ENCODE assay signal across 7 cellular contexts in genomic region chr2:95646274-95646994, GRCh38. TPM values are rescaled to one million over a fixed set of nuclear protein-coding genes. Genes with fewer than 3 reads are reported as not detected.
"Had no signal": no experiment of that assay in that cellular context is flagged by ENCODE, and none has a peak within 500 bp of the region (broad histone marks: within the 10 kb centered on the region; RNA-seq: fewer than 3 reads in every experiment).

No MANE protein-coding gene starts in this region.

RNA-seq across cellular contexts. Expression of gene TRIM43, which starts 54.6 kb away (rescaled TPM):
- total RNA-seq: LHCN-M2, MCF 10A, OCI-LY7, PC-9, Peyer's patch, RPMI7951, SK-MEL-5 had no signal
